In genomic region chr3:143668924-143669790, GRCh38 we compare ENCODE assay signal across 1 cellular context.
TF ChIP-seq lines count a peak whose summit lies in the region.

No MANE protein-coding gene starts in this region.

TF ChIP-seq in GM12878, 131 proteins besides CTCF, POLR2A, EP300 and RAD21 (continued from another document):
- no peak for TF ChIP-seq BCL3 (IDR thresholded peaks at IDR 0.05; ENCODE audit: borderline replicate concordance, insufficient read depth, low read depth, low read length, poor library complexity, severe bottlenecking)
- no peak for TF ChIP-seq ZNF622 (IDR thresholded peaks at IDR 0.05)
- TF ChIP-seq FOXK2 (IDR thresholded peaks at IDR 0.05): no peak
- TF ChIP-seq NFYA (IDR thresholded peaks at IDR 0.05; ENCODE audit: borderline replicate concordance, low read depth, low read length): no peak
- TF ChIP-seq ZZZ3 (IDR thresholded peaks at IDR 0.05; ENCODE audit: control insufficient read depth, insufficient read length, low read depth): no peak
- no peak for TF ChIP-seq EGR1 (IDR thresholded peaks at IDR 0.05; ENCODE audit: borderline replicate concordance in 1 of 2, low read depth in 2 of 2, low read length in 2 of 2)
- peak; percentile 27; the same call in 1 of the 2 replicates for TF ChIP-seq ZBED1 (IDR thresholded peaks at IDR 0.05; ENCODE audit: borderline replicate concordance)
- TF ChIP-seq SMC3 (IDR thresholded peaks at IDR 0.05; ENCODE audit: borderline replicate concordance, low read length): no peak
- no peak for TF ChIP-seq ZNF274 (IDR thresholded peaks at IDR 0.05; ENCODE audit: insufficient read depth, insufficient read length)
- no peak for TF ChIP-seq RCOR1 (conservative IDR thresholded peaks at IDR 0.05; ENCODE audit: low read depth, low read length)
- peak; percentile 98 for TF ChIP-seq POU2F2 (IDR thresholded peaks at IDR 0.05; ENCODE audit: borderline replicate concordance, low read depth, low read length)
- no peak for TF ChIP-seq MYB (IDR thresholded peaks at IDR 0.05; ENCODE audit: borderline replicate concordance, low read depth, low read length)
- TF ChIP-seq RELA (IDR thresholded peaks at IDR 0.05; ENCODE audit: borderline replicate concordance, partially characterized antibody): no peak
- no peak for TF ChIP-seq MYC (IDR thresholded peaks at IDR 0.05; ENCODE audit: insufficient read depth, insufficient read length, insufficient replicate concordance, low read length, severe bottlenecking)
- no peak for TF ChIP-seq ZNF592 (IDR thresholded peaks at IDR 0.05)
- TF ChIP-seq MEF2B (IDR thresholded peaks at IDR 0.05; ENCODE audit: partially characterized antibody, poor library complexity, severe bottlenecking): peak; percentile 45
- TF ChIP-seq USF1 (IDR thresholded peaks at IDR 0.05; ENCODE audit: borderline replicate concordance, extremely low read length, insufficient read depth, low read depth, low read length): no peak
- TF ChIP-seq SREBF2 (IDR thresholded peaks at IDR 0.05; ENCODE audit: low read length): no peak
